Comparison of ENCODE assay signal across 29 cellular contexts in genomic region chr16:4443271-4443670, GRCh38.
"Had no signal": no experiment of that assay in that cellular context is flagged by ENCODE, and none has a peak within 500 bp of the region (broad histone marks: within the 10 kb centered on the region; RNA-seq: fewer than 3 reads in every experiment).

No MANE protein-coding gene starts in this region.

- H3K27me3 ChIP-seq: gastrocnemius medialis, heart left ventricle, left lung, neural progenitor cell, right atrium auricular region, testis, tibial artery had no signal

- H3K9me3 Mint-ChIP-seq: effector memory CD8-positive, alpha-beta T cell; naive thymus-derived CD4-positive, alpha-beta T cell; nephron; neural progenitor cell; stimulated activated effector memory CD8-positive, alpha-beta T cell treated with anti-CD3 and anti-CD28 coated beads, Interleukin-12 subunit alpha, Interleukin-12 subunit beta, amount 100 ng/mL, for 72 hours; type B pancreatic cell had no signal

- H3K4me2 ChIP-seq: neural progenitor cell, smooth muscle cell had no signal

- DNase-seq: cortex of kidney; effector memory CD8-positive, alpha-beta T cell; foreskin fibroblast; gastrocnemius medialis; heart left ventricle; hippocampal formation; left cardiac atrium; mesendoderm; midbrain; naive thymus-derived CD4-positive, alpha-beta T cell; stimulated activated CD4-positive, alpha-beta T cell treated with anti-CD3 and anti-CD28 coated beads, Interleukin-12 subunit alpha, Interleukin-12 subunit beta, amount 100 ng/mL, for 4 hours; stimulated activated CD4-positive, alpha-beta T cell treated with anti-CD3 and anti-CD28 coated beads, Interleukin-2, amount 100 ng/mL, for 24 hours; stimulated activated CD4-positive, alpha-beta T cell treated with anti-CD3 and anti-CD28 coated beads, Interleukin-4, amount 100 ng/mL, for 24 hours; stimulated activated naive CD8-positive, alpha-beta T cell treated with anti-CD3 and anti-CD28 coated beads, Interleukin-15, Interleukin-2, amounts not matched to agents 100 U/mL and 50 U/mL, for 24 hours; substantia nigra; testis; tibial artery had no signal

- H3K27ac Mint-ChIP-seq: nephron; neural progenitor cell; progenitor cell of endocrine pancreas; stimulated activated effector memory CD8-positive, alpha-beta T cell treated with anti-CD3 and anti-CD28 coated beads, Interleukin-12 subunit alpha, Interleukin-12 subunit beta, amount 100 ng/mL, for 72 hours; type B pancreatic cell had no signal

- H3K36me3 ChIP-seq: neural progenitor cell had no signal

- H3K4me1 Mint-ChIP-seq: nephron; neural progenitor cell; stimulated activated effector memory CD8-positive, alpha-beta T cell treated with anti-CD3 and anti-CD28 coated beads, Interleukin-12 subunit alpha, Interleukin-12 subunit beta, amount 100 ng/mL, for 72 hours had no signal

- H3K4me3 Mint-ChIP-seq: effector memory CD8-positive, alpha-beta T cell; naive thymus-derived CD4-positive, alpha-beta T cell; nephron; neural progenitor cell; stimulated activated effector memory CD8-positive, alpha-beta T cell treated with anti-CD3 and anti-CD28 coated beads, Interleukin-12 subunit alpha, Interleukin-12 subunit beta, amount 100 ng/mL, for 72 hours; type B pancreatic cell had no signal

- H3K9ac ChIP-seq: neural progenitor cell, parathyroid adenoma had no signal

- H3K9me3 ChIP-seq: gastrocnemius medialis, heart left ventricle, left lung, right atrium auricular region, testis, tibial artery had no signal

- H3K4me3 ChIP-seq: gastrocnemius medialis, heart left ventricle, left lung, neural progenitor cell, right atrium auricular region, smooth muscle cell, testis, tibial artery had no signal

- ATAC-seq: effector memory CD8-positive, alpha-beta T cell; esophagus mucosa; gastrocnemius medialis; heart left ventricle; left cardiac atrium; left lung; naive thymus-derived CD4-positive, alpha-beta T cell; sciatic nerve; stimulated activated effector memory CD8-positive, alpha-beta T cell treated with anti-CD3 and anti-CD28 coated beads, Interleukin-12 subunit alpha, Interleukin-12 subunit beta, amount 100 ng/mL, for 72 hours; stimulated activated naive CD8-positive, alpha-beta T cell treated with anti-CD3 and anti-CD28 coated beads, Interleukin-15, Interleukin-2, amounts not matched to agents 100 U/mL and 50 U/mL, for 24 hours had no signal

- H3K27me3 Mint-ChIP-seq: effector memory CD8-positive, alpha-beta T cell; naive thymus-derived CD4-positive, alpha-beta T cell; progenitor cell of endocrine pancreas; type B pancreatic cell had no signal

- H2AFZ ChIP-seq: neural progenitor cell, parathyroid adenoma had no signal

- H3K27ac ChIP-seq: epithelial cell of prostate, gastrocnemius medialis, heart left ventricle, left lung, neural progenitor cell, parathyroid adenoma, right atrium auricular region, testis, tibial artery had no signal

- H3K4me1 ChIP-seq: gastrocnemius medialis, heart left ventricle, left lung, neural progenitor cell, parathyroid adenoma, right atrium auricular region, testis, tibial artery had no signal
